20 cellular contexts compared by ENCODE assay signal in genomic region chr9:18893491-18893890, GRCh38.
"Had no signal": no experiment of that assay in that cellular context is flagged by ENCODE, and none has a peak within 500 bp of the region (broad histone marks: within the 10 kb centered on the region; RNA-seq: fewer than 3 reads in every experiment).

No MANE protein-coding gene starts in this region.

- DNase-seq: colonic mucosa; cortex of kidney; effector CD8-positive, alpha-beta T cell; effector memory CD8-positive, alpha-beta T cell; endodermal cell; heart left ventricle; hypothalamus; immature natural killer cell; left cardiac atrium; left lung; left ventricle myocardium superior; lower lobe of right lung; mesenchymal stem cell; mucosa of descending colon; naive B cell; naive thymus-derived CD8-positive, alpha-beta T cell had no signal

- H3K36me3 ChIP-seq: colonic mucosa, heart left ventricle, left lung, lower lobe of right lung had no signal

- H3K4me3 ChIP-seq: colonic mucosa, esophagus muscularis mucosa, gastroesophageal sphincter, heart left ventricle, hepatocyte, left lung, lower lobe of right lung, mucosa of descending colon had no signal

- H3K27ac ChIP-seq: colonic mucosa, esophagus muscularis mucosa, foreskin keratinocyte, gastroesophageal sphincter, heart left ventricle, hepatocyte, left lung, lower lobe of right lung had no signal

- H3K4me2 ChIP-seq: hepatocyte had no signal

- H2AFZ ChIP-seq: hepatocyte had no signal

- ATAC-seq: effector memory CD8-positive, alpha-beta T cell; foreskin keratinocyte; gastroesophageal sphincter; heart left ventricle; left cardiac atrium; left lung; left ventricle myocardium superior; lower lobe of right lung; mucosa of descending colon; naive thymus-derived CD8-positive, alpha-beta T cell had no signal

- H3K9me3 ChIP-seq: colonic mucosa had no signal

- H3K27me3 ChIP-seq: colonic mucosa, esophagus muscularis mucosa, foreskin keratinocyte, gastroesophageal sphincter, heart left ventricle, hepatocyte, left lung had no signal

- H3K79me2 ChIP-seq: hepatocyte had no signal

- H3K4me1 ChIP-seq: colonic mucosa, gastroesophageal sphincter, left lung, lower lobe of right lung had no signal
